1 cellular context compared by ENCODE assay signal in the genomic region with DNA sequence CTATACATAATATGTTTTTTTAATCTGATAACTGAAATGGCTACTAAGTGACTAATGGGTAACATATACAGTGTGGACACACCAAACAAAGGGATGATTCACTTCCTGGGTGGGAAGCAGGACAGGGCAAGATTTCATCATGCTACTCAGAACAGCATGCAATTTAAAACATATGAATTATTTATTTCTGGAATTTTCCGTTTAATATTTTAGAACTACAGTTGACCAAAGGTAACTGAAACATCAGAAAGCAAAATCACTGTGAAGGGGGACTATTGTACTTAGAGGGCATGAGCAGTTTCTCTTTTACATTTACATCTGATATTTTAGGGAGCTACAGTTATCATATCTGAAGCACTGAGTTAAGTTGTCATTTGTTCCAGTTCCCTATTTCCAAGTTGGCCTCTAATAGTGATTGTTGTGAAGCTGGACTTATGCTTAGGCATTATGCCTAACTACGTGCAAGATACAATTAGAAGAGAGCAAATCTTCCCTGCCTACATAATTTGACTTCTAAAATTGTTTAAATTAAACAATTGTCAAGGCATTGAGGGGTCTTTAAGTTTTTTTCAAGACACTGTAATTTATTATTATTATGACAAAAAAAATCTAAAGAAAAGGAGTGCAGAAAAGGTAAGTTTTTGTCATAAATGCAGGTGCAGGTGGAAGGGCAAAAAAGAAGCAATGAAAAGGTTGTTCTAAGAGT.
A peak's percentile ranks its signal among the peaks of the same experiment; 100 is the strongest.
TF ChIP-seq lines count a peak whose summit lies in the region.

No MANE protein-coding gene starts in this region.

TF ChIP-seq in K562, 482 proteins besides CTCF, POLR2A, EP300 and RAD21 (continued from another document and continues in another):
- TF ChIP-seq ZNF384 (IDR thresholded peaks at IDR 0.05; ENCODE audit: low read depth, low read length) (no peak), HSF4 (CRISPR knock-in tag; IDR thresholded peaks at IDR 0.05; ENCODE audit: borderline replicate concordance) (no peak), PCBP1 (IDR thresholded peaks at IDR 0.05; ENCODE audit: low read depth, low read length, poor library complexity, severe bottlenecking) (no peak), FOS (IDR thresholded peaks at IDR 0.05; ENCODE audit: extremely low read depth, insufficient read length) (no peak), FOXJ3 (CRISPR knock-in tag; IDR thresholded peaks at IDR 0.05) (no peak), PURB (CRISPR knock-in tag; IDR thresholded peaks at IDR 0.05; ENCODE audit: low read depth) (no peak), ARID3A (IDR thresholded peaks at IDR 0.05; ENCODE audit: borderline replicate concordance, low read depth, low read length) (no peak), ZNF57 (CRISPR knock-in tag; IDR thresholded peaks at IDR 0.05) (no peak), TEAD4 (IDR thresholded peaks at IDR 0.05; ENCODE audit: low read length) (no peak), TEAD4 (CRISPR knock-in tag; IDR thresholded peaks at IDR 0.05; ENCODE audit: borderline replicate concordance) (no peak), SAFB (IDR thresholded peaks at IDR 0.05; ENCODE audit: borderline replicate concordance, low read depth, low read length) (no peak), RFX5 (IDR thresholded peaks at IDR 0.05; ENCODE audit: low read depth, low read length) (no peak), GATA2 (CRISPR knock-in tag; IDR thresholded peaks at IDR 0.05) (no peak), CEBPB (tag; IDR thresholded peaks at IDR 0.05) (peak; percentile 76), ZNF282 (CRISPR knock-in tag; IDR thresholded peaks at IDR 0.05) (no peak), RBM17 (IDR thresholded peaks at IDR 0.05; ENCODE audit: borderline replicate concordance, low read depth, low read length) (no peak), ZNF121 (CRISPR knock-in tag; conservative IDR thresholded peaks at IDR 0.05) (no peak), RBM34 (IDR thresholded peaks at IDR 0.05; ENCODE audit: borderline replicate concordance, insufficient read depth, low read length) (no peak), ZNF609 (CRISPR knock-in tag; IDR thresholded peaks at IDR 0.05; ENCODE audit: borderline replicate concordance) (no peak), ARHGAP35 (IDR thresholded peaks at IDR 0.05; ENCODE audit: partially characterized antibody) (no peak), ZNF316 (IDR thresholded peaks at IDR 0.05) (no peak), ZNF584 (CRISPR knock-in tag; IDR thresholded peaks at IDR 0.05; ENCODE audit: low read depth) (peak; percentile 79; the same call in 1 of the 2 replicates), TRIM28 (IDR thresholded peaks at IDR 0.05) (no peak), SRF (CRISPR knock-in tag; IDR thresholded peaks at IDR 0.05) (no peak), ZSCAN32 (CRISPR knock-in tag; IDR thresholded peaks at IDR 0.05) (0 out of 2 replicates have a peak, but pooled peaks have one; percentile 43), KLF13 (tag; IDR thresholded peaks at IDR 0.05; ENCODE audit: borderline replicate concordance, low read depth) (no peak), PHF20 (IDR thresholded peaks at IDR 0.05; ENCODE audit: partially characterized antibody) (no peak)
- TF ChIP-seq, protein P1, sequence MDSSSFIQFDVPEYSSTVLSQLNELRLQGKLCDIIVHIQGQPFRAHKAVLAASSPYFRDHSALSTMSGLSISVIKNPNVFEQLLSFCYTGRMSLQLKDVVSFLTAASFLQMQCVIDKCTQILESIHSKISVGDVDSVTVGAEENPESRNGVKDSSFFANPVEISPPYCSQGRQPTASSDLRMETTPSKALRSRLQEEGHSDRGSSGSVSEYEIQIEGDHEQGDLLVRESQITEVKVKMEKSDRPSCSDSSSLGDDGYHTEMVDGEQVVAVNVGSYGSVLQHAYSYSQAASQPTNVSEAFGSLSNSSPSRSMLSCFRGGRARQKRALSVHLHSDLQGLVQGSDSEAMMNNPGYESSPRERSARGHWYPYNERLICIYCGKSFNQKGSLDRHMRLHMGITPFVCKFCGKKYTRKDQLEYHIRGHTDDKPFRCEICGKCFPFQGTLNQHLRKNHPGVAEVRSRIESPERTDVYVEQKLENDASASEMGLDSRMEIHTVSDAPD (CRISPR knock-in tag; IDR thresholded peaks at IDR 0.05): no peak
- TF ChIP-seq, protein P2, sequence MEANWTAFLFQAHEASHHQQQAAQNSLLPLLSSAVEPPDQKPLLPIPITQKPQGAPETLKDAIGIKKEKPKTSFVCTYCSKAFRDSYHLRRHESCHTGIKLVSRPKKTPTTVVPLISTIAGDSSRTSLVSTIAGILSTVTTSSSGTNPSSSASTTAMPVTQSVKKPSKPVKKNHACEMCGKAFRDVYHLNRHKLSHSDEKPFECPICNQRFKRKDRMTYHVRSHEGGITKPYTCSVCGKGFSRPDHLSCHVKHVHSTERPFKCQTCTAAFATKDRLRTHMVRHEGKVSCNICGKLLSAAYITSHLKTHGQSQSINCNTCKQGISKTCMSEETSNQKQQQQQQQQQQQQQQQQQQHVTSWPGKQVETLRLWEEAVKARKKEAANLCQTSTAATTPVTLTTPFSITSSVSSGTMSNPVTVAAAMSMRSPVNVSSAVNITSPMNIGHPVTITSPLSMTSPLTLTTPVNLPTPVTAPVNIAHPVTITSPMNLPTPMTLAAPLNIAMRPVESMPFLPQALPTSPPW (CRISPR knock-in tag; IDR thresholded peaks at IDR 0.05): no peak
- TF ChIP-seq, protein P3, sequence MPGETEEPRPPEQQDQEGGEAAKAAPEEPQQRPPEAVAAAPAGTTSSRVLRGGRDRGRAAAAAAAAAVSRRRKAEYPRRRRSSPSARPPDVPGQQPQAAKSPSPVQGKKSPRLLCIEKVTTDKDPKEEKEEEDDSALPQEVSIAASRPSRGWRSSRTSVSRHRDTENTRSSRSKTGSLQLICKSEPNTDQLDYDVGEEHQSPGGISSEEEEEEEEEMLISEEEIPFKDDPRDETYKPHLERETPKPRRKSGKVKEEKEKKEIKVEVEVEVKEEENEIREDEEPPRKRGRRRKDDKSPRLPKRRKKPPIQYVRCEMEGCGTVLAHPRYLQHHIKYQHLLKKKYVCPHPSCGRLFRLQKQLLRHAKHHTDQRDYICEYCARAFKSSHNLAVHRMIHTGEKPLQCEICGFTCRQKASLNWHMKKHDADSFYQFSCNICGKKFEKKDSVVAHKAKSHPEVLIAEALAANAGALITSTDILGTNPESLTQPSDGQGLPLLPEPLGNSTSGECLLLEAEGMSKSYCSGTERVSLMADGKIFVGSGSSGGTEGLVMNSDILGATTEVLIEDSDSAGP (CRISPR knock-in tag; IDR thresholded peaks at IDR 0.05): no peak
- TF ChIP-seq, protein P4, sequence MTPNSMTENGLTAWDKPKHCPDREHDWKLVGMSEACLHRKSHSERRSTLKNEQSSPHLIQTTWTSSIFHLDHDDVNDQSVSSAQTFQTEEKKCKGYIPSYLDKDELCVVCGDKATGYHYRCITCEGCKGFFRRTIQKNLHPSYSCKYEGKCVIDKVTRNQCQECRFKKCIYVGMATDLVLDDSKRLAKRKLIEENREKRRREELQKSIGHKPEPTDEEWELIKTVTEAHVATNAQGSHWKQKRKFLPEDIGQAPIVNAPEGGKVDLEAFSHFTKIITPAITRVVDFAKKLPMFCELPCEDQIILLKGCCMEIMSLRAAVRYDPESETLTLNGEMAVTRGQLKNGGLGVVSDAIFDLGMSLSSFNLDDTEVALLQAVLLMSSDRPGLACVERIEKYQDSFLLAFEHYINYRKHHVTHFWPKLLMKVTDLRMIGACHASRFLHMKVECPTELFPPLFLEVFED (CRISPR knock-in tag; conservative IDR thresholded peaks at IDR 0.05): no peak
- TF ChIP-seq, protein P5, sequence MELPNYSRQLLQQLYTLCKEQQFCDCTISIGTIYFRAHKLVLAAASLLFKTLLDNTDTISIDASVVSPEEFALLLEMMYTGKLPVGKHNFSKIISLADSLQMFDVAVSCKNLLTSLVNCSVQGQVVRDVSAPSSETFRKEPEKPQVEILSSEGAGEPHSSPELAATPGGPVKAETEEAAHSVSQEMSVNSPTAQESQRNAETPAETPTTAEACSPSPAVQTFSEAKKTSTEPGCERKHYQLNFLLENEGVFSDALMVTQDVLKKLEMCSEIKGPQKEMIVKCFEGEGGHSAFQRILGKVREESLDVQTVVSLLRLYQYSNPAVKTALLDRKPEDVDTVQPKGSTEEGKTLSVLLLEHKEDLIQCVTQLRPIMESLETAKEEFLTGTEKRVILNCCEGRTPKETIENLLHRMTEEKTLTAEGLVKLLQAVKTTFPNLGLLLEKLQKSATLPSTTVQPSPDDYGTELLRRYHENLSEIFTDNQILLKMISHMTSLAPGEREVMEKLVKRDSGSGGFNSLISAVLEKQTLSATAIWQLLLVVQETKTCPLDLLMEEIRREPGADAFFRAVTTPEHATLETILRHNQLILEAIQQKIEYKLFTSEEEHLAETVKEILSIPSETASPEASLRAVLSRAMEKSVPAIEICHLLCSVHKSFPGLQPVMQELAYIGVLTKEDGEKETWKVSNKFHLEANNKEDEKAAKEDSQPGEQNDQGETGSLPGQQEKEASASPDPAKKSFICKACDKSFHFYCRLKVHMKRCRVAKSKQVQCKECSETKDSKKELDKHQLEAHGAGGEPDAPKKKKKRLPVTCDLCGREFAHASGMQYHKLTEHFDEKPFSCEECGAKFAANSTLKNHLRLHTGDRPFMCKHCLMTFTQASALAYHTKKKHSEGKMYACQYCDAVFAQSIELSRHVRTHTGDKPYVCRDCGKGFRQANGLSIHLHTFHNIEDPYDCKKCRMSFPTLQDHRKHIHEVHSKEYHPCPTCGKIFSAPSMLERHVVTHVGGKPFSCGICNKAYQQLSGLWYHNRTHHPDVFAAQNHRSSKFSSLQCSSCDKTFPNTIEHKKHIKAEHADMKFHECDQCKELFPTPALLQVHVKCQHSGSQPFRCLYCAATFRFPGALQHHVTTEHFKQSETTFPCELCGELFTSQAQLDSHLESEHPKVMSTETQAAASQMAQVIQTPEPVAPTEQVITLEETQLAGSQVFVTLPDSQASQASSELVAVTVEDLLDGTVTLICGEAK (IDR thresholded peaks at IDR 0.05): no peak
- TF ChIP-seq, protein P5 (CRISPR knock-in tag; IDR thresholded peaks at IDR 0.05): no peak
